8 cellular contexts compared by ENCODE assay signal in the genomic region with DNA sequence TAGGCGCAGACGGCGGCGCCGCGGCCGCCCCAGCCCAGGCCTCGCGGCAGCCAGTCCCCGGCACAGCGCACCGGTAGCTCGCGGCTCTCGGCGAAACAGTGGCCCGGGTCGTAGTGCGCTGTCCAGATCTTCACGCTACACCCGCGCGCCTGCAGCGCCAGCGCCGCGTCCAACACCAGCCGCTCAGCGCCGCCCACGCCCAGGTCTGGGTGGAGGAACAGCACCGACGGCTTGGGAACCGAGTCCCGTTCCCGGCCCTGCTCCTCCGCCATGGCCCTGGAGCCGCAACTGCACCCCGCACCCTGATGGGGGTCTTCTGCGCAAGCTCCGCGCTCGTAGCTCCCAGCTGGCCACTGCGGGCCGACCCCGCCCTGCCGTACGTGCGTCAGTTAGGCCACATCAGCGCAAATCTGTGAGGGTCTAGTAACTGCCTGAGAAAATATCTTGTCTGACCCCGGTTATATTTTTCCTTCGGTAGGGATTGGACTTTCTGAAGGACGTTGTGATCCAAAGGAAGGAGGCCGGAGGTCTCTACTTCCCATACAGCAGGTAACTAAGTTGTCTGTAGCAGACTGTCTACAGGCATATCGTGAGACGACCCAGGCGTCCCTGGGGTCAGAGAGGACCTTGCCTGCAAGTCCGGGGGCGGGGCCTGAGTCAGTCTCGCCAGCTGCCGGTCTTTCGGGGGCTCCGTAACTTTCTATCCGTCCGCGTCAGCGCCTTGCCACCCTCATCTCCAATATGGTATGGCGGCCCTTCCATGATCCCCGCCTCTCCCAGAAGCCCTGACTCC. TPM values are rescaled to one million over a fixed set of nuclear protein-coding genes. Genes with fewer than 3 reads are reported as not detected.
A peak's percentile ranks its signal among the peaks of the same experiment; 100 is the strongest.
DNase-seq lines count a peak whose midpoint lies in the region; ATAC-seq and TF ChIP-seq lines count a peak whose summit lies in the region.

A gene with protein sequence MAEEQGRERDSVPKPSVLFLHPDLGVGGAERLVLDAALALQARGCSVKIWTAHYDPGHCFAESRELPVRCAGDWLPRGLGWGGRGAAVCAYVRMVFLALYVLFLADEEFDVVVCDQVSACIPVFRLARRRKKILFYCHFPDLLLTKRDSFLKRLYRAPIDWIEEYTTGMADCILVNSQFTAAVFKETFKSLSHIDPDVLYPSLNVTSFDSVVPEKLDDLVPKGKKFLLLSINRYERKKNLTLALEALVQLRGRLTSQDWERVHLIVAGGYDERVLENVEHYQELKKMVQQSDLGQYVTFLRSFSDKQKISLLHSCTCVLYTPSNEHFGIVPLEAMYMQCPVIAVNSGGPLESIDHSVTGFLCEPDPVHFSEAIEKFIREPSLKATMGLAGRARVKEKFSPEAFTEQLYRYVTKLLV (minus strand): TSS at position 320 of the 793 bp plus-strand sequence. CDS start 48 bp downstream, at position 272.
TSS of gene SEC61B (plus strand) at position 660 of the 793 bp plus-strand sequence. CDS start at position 742, 82 bp downstream.

- BruUV-seq in A673 (replicated peaks; lab: Mats Ljungman, UMichigan) = no TSS peak

- ATAC-seq in GM18868 (IDR thresholded peaks at IDR 0.05; ENCODE audit: unreplicated experiment) = peak; percentile 93
- peak; percentile 93 for ATAC-seq in HG03108 (IDR thresholded peaks at IDR 0.05; ENCODE audit: unreplicated experiment)

- peak within 1 kb of the TSS; percentile 97 to 100 (median 99) for H3K9ac ChIP-seq in skeletal muscle tissue (ENCODE audit: low read depth in 1 of 3, low read length in 3 of 3)

- intact Hi-C loops in A673 (cut with micrococcal nuclease; ENCODE audit: unreplicated experiment) = loop anchor here (5.0 to 10.0 kb wide), 2 partner anchors 57 to 600 kb away; partner anchors contain the start of gene NR4A3
- intact Hi-C loops in breast epithelium (cut with DNase I; ENCODE audit: low total_unique reads) = loop anchor here (1.0 kb wide), 1 partner anchor 30 kb away; no protein-coding TSS in a partner anchor

- H3K27me3 ChIP-seq in A673 (replicated peaks; ENCODE audit: insufficient read depth, low read depth, low read length, poor library complexity) (no peaks in the 10 kb centered on the region), breast epithelium (no peaks in the 10 kb centered on the region), skeletal muscle tissue (ENCODE audit: control insufficient read depth in 3 of 3, insufficient read depth in 3 of 3, low read length in 3 of 3) (no peaks in the 10 kb centered on the region)

- TF ChIP-seq CTCF in A673 (conservative IDR thresholded peaks at IDR 0.05; ENCODE audit: low read depth, low read length) = no peak
- TF ChIP-seq CTCF in VCaP (conservative IDR thresholded peaks at IDR 0.05) = no peak
- no peak for TF ChIP-seq CTCF in breast epithelium (IDR thresholded peaks at IDR 0.05)

- DNase-seq in A673 (ENCODE audit: low spot score) = peak; percentile 95
- peak; percentile 87 for DNase-seq in NCI-H2196 (lab: John Stamatoyannopoulos, UW; ENCODE audit: unreplicated experiment)
- peak; percentile 85 to 88 for DNase-seq in breast epithelium (ENCODE audit: low spot score in 2 of 2)

- peak within 1 kb of the TSS; percentile 72 for H3K4me3 ChIP-seq in A673 (ENCODE audit: low read depth, low read length, poor library complexity, severe bottlenecking)
- peak within 1 kb of the TSS; percentile 68 to 98 (median 89) for H3K4me3 ChIP-seq in breast epithelium
- peak within 1 kb of the TSS; percentile 93 for H3K4me3 ChIP-seq in iPS-18c (ENCODE audit: insufficient read depth, low read depth, low read length)
- H3K4me3 ChIP-seq in skeletal muscle tissue (ENCODE audit: low read length in 3 of 3) = peak within 1 kb of the TSS; percentile 93 to 97 (median 94)

- CTCF ChIA-PET in A673 (lab: Charles Lee) = interaction anchor here (0.6 to 1.0 kb wide), 2 partner anchors 10 to 19 kb away, joined by 3 read pairs; no protein-coding TSS in a partner anchor

- H3K4me1 ChIP-seq in A673 (ENCODE audit: insufficient read depth, low read length, poor library complexity, severe bottlenecking) = peaks cover 24% of the 10 kb centered on the region
- H3K4me1 ChIP-seq in breast epithelium = peaks cover 0 to 18% of the 10 kb centered on the region in 2 donors
- peaks cover 38 to 58% (median 51%) of the 10 kb centered on the region in 3 donors for H3K4me1 ChIP-seq in skeletal muscle tissue (ENCODE audit: control insufficient read depth in 3 of 3, insufficient read depth in 3 of 3, low read length in 3 of 3)

- peak within 1 kb of the TSS; percentile 93 for H3K27ac ChIP-seq in A673 (ENCODE audit: low read depth, low read length, poor library complexity, severe bottlenecking)
- H3K27ac ChIP-seq in VCaP = peak within 1 kb of the TSS; percentile 93
- H3K27ac ChIP-seq in breast epithelium = peak within 1 kb of the TSS; percentile 94
- peak within 1 kb of the TSS; percentile 96 for H3K27ac ChIP-seq in skeletal muscle tissue (ENCODE audit: low read depth, low read length)

- POLR2A ChIA-PET in A673 (lab: Charles Lee; ENCODE audit: low non-redundant PET) = interaction anchor here (0.6 kb wide), 1 partner anchor 1335 kb away, joined by 3 read pairs; no protein-coding TSS in a partner anchor

- TF ChIP-seq POLR2A in breast epithelium (IDR thresholded peaks at IDR 0.05) = peak; percentile 30

- H3K36me3 ChIP-seq in A673 (ENCODE audit: insufficient read depth, low read length, poor library complexity, severe bottlenecking) (peaks cover 18% of the 10 kb centered on the region), breast epithelium (no peaks in the 10 kb centered on the region), skeletal muscle tissue (ENCODE audit: control insufficient read depth in 3 of 3, insufficient read depth in 3 of 3, low read length in 3 of 3) (peaks cover 7 to 21% (median 10%) of the 10 kb centered on the region in 3 donors)

- H3K9me3 ChIP-seq in A673 (ENCODE audit: low read depth, low read length, poor library complexity, severe bottlenecking) = no peaks in the 10 kb centered on the region
- H3K9me3 ChIP-seq in breast epithelium = no peaks in the 10 kb centered on the region
- H3K9me3 ChIP-seq in iPS-18c (ENCODE audit: control insufficient read depth, insufficient read depth, low read length) = no peaks in the 10 kb centered on the region
- H3K9me3 ChIP-seq in skeletal muscle tissue (ENCODE audit: control insufficient read depth in 3 of 3, low read length in 3 of 3) = no peaks in the 10 kb centered on the region

RNA-seq across cellular contexts. Expression of the first gene that starts in this region (rescaled TPM):
- 27.6 and 30.1 TPM in 2 replicates for total RNA-seq in A673 (2021)
- total RNA-seq in breast epithelium = 10 to 100 TPM; 30.2 to 44.5 (median 40.3) TPM
- total RNA-seq in skeletal muscle tissue = 39.7 TPM

RNA-seq across cellular contexts. Expression of gene SEC61B, which starts in this region (rescaled TPM):
- total RNA-seq in A673 (2021) (175 and 183 TPM in 2 replicates), breast epithelium (100 to 1,000 TPM in 1 of 3 donors, 10 to 100 TPM in 2; 86.3 to 121 (median 92.9) TPM), skeletal muscle tissue (41.2 TPM)

Comparison
In these comparisons a context has a peak if more than half of its experiments do, and no peak if none do; other contexts are left out.
1. Peak in every context shown above with its lines: DNase-seq, ATAC-seq, H3K4me3 ChIP-seq and H3K27ac ChIP-seq.